In the genomic region with DNA sequence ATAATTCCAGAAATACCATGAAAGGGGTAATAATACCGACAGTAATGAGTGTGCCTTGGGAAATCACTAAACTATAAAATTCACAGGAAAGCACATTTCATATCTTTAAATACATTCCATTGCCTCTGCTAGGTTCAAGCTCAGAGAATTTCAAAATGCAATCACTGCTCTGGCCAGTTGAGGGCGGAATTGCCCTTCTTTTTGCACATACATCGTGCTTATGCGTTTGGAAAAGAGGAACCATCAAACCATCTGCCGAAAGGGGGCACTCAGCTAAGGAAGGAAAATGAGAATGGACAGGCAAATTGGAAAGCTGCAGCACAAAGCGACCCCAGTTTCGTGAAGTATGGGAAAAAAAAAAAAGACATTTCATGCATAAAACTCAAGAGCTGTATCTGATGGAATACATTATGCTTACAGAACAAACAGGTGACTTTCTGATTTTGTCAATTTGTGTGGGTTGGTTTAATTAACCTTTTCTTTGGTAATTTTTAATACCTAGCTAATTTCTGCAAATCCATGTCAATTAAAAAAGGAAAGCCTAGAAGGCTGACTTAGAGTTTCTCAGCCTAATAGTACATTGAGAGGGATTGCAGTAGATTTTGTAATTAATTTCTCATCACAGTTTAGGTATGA, we compare ENCODE assay signal across 8 cellular contexts.
DNase-seq lines count a peak whose midpoint lies in the region; ATAC-seq lines count a peak whose summit lies in the region.

No MANE protein-coding gene starts in this region.

- no peak overlapping the region for H3K27ac Mint-ChIP-seq in activated T-helper 1 cell treated with anti-CD3 and anti-CD28 coated beads, Interleukin-12 subunit alpha, Interleukin-12 subunit beta, Interleukin-2, Interleukin-4 antibody, amounts not matched to agents 30 ng/mL and 10 ng/mL and 1 ng/mL, durations not matched to agents 14 hours and 24 hours and 36 hours
- no peak overlapping the region for H3K27ac Mint-ChIP-seq in immature natural killer cell

- peak; percentile 27 for DNase-seq in GM04503 (ENCODE audit: low read depth)
- peak; percentile 87 for DNase-seq in HT-29 (ENCODE audit: low spot score)
- peak; percentile 39 for DNase-seq in NCI-H748 treated with DMSO at 0.1 percent for 48 hours (lab: John Stamatoyannopoulos, UW)
- peak; percentile 6 for DNase-seq in activated T-helper 1 cell treated with anti-CD3 and anti-CD28 coated beads, Interleukin-12 subunit alpha, Interleukin-12 subunit beta, Interleukin-2, Interleukin-4 antibody, amounts not matched to agents 30 ng/mL and 10 ng/mL and 1 ng/mL, durations not matched to agents 14 hours and 24 hours and 36 hours (ENCODE audit: low spot score)
- DNase-seq in glomerular visceral epithelial cell (ENCODE audit: extremely low spot score): peak; percentile 67
- DNase-seq in posterior cingulate gyrus: peak; percentile 43 to 94 (median 80)
- DNase-seq in immature natural killer cell: no peak

- H3K4me1 Mint-ChIP-seq in activated T-helper 1 cell treated with anti-CD3 and anti-CD28 coated beads, Interleukin-12 subunit alpha, Interleukin-12 subunit beta, Interleukin-2, Interleukin-4 antibody, amounts not matched to agents 30 ng/mL and 10 ng/mL and 1 ng/mL, durations not matched to agents 14 hours and 24 hours and 36 hours (ENCODE audit: low read depth): no peaks in the 10 kb centered on the region
- H3K4me1 Mint-ChIP-seq in immature natural killer cell: no peaks in the 10 kb centered on the region

- intact Hi-C loops in activated T-helper 1 cell treated with anti-CD3 and anti-CD28 coated beads, Interleukin-12 subunit alpha, Interleukin-12 subunit beta, Interleukin-2, Interleukin-4 antibody, amounts not matched to agents 30 ng/mL and 10 ng/mL and 1 ng/mL, durations not matched to agents 14 hours and 24 hours and 36 hours (cut with micrococcal nuclease): loop anchor here (2.0 kb wide), 2 partner anchors 756 to 948 kb away; no protein-coding TSS in a partner anchor
- intact Hi-C loops in posterior cingulate gyrus (cut with DNase I): loop anchor here (5.0 to 10.0 kb wide), 4 partner anchors 91 to 1856 kb away; no protein-coding TSS in a partner anchor

- no peaks in the 10 kb centered on the region for H3K36me3 Mint-ChIP-seq in activated T-helper 1 cell treated with anti-CD3 and anti-CD28 coated beads, Interleukin-12 subunit alpha, Interleukin-12 subunit beta, Interleukin-2, Interleukin-4 antibody, amounts not matched to agents 30 ng/mL and 10 ng/mL and 1 ng/mL, durations not matched to agents 14 hours and 24 hours and 36 hours (ENCODE audit: low read depth)
- no peaks in the 10 kb centered on the region for H3K36me3 Mint-ChIP-seq in immature natural killer cell

- no peak overlapping the region for H3K4me3 Mint-ChIP-seq in activated T-helper 1 cell treated with anti-CD3 and anti-CD28 coated beads, Interleukin-12 subunit alpha, Interleukin-12 subunit beta, Interleukin-2, Interleukin-4 antibody, amounts not matched to agents 30 ng/mL and 10 ng/mL and 1 ng/mL, durations not matched to agents 14 hours and 24 hours and 36 hours
- H3K4me3 Mint-ChIP-seq in immature natural killer cell: no peak overlapping the region

- no peaks in the 10 kb centered on the region for H3K27me3 Mint-ChIP-seq in activated T-helper 1 cell treated with anti-CD3 and anti-CD28 coated beads, Interleukin-12 subunit alpha, Interleukin-12 subunit beta, Interleukin-2, Interleukin-4 antibody, amounts not matched to agents 30 ng/mL and 10 ng/mL and 1 ng/mL, durations not matched to agents 14 hours and 24 hours and 36 hours (ENCODE audit: insufficient read depth)
- H3K27me3 Mint-ChIP-seq in immature natural killer cell (ENCODE audit: low read depth in 3 of 3): no peaks in the 10 kb centered on the region

- no peaks in the 10 kb centered on the region for H3K9me3 Mint-ChIP-seq in activated T-helper 1 cell treated with anti-CD3 and anti-CD28 coated beads, Interleukin-12 subunit alpha, Interleukin-12 subunit beta, Interleukin-2, Interleukin-4 antibody, amounts not matched to agents 30 ng/mL and 10 ng/mL and 1 ng/mL, durations not matched to agents 14 hours and 24 hours and 36 hours
- peaks cover 0 to 6% (median 2%) of the 10 kb centered on the region in 6 donors for H3K9me3 Mint-ChIP-seq in immature natural killer cell

- ATAC-seq in GM21619 (IDR thresholded peaks at IDR 0.05; ENCODE audit: unreplicated experiment): peak; percentile 100

Comparison
In these comparisons a context has a peak if more than half of its experiments do, and no peak if none do; other contexts are left out.
1. DNase-seq: peak in GM04503 (single experiment), HT-29 (single experiment), NCI-H748 treated with DMSO at 0.1 percent for 48 hours (single experiment), activated T-helper 1 cell treated with anti-CD3 and anti-CD28 coated beads, Interleukin-12 subunit alpha, Interleukin-12 subunit beta, Interleukin-2, Interleukin-4 antibody, amounts not matched to agents 30 ng/mL and 10 ng/mL and 1 ng/mL, durations not matched to agents 14 hours and 24 hours and 36 hours (single experiment), glomerular visceral epithelial cell (single experiment) and posterior cingulate gyrus (10 of 10); none in immature natural killer cell (0 of 3).